Comparison of ENCODE assay signal across 8 cellular contexts in the genomic region with DNA sequence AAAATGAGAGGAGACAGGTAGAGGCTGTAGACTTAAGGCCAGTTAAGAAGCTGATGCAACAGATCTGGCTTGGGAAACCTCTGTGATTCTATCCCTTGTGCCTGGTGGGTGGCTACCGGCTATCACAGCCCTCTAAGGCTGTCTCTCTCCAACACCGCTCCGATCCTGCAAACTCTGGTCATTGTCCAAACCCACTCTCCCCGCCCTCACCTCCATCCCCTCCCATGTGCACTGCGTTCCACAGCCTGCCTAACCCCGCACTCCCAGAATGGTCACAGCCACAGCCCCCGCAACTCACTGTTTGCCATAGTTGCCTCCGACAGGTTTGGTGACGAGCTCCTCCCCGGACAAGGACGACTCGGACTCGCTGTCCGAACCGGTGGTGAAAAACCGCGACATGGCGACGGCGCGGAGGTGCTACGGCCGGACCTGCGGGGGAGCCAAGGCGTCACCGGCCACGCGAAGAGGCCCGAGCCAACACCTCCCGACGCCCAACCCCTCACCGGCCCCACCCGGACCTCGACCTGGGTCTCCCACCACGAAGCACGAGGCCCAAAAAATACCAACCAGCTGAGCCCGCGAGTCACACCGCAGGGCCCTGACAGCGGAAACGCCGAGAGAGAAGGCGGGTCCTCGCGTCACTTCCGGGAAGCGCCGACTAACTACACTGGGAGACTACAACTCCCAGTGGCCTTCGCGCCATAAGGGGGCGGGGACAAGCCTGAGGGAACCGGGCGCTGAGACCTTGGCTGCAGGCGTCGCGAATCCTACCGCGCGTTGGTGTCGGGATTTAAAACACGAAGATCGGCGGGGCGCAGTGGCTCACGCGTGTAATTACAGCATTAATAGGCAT. TPM values are rescaled to one million over a fixed set of nuclear protein-coding genes. Genes with fewer than 3 reads are reported as not detected.
A peak's percentile ranks its signal among the peaks of the same experiment; 100 is the strongest.
DNase-seq lines count a peak whose midpoint lies in the region; ATAC-seq, FAIRE-seq and TF ChIP-seq lines count a peak whose summit lies in the region.
"Not testable (repeated sequence)": the region's sequence is repeated elsewhere in the genome, so short reads cannot be mapped to it uniquely, and the experiment has no call there.

A gene with protein sequence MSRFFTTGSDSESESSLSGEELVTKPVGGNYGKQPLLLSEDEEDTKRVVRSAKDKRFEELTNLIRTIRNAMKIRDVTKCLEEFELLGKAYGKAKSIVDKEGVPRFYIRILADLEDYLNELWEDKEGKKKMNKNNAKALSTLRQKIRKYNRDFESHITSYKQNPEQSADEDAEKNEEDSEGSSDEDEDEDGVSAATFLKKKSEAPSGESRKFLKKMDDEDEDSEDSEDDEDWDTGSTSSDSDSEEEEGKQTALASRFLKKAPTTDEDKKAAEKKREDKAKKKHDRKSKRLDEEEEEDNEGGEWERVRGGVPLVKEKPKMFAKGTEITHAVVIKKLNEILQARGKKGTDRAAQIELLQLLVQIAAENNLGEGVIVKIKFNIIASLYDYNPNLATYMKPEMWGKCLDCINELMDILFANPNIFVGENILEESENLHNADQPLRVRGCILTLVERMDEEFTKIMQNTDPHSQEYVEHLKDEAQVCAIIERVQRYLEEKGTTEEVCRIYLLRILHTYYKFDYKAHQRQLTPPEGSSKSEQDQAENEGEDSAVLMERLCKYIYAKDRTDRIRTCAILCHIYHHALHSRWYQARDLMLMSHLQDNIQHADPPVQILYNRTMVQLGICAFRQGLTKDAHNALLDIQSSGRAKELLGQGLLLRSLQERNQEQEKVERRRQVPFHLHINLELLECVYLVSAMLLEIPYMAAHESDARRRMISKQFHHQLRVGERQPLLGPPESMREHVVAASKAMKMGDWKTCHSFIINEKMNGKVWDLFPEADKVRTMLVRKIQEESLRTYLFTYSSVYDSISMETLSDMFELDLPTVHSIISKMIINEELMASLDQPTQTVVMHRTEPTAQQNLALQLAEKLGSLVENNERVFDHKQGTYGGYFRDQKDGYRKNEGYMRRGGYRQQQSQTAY (minus strand): TSS at position 622 of the 853 bp plus-strand sequence. CDS start 223 bp downstream, at position 399.

- not testable (repeated sequence) for H2AFZ ChIP-seq in PC-3 (ENCODE audit: low read length)

- not testable (repeated sequence) for H3K27ac ChIP-seq in PC-3 (ENCODE audit: low read length)

- POLR2A ChIA-PET in PC-3 (lab: Charles Lee; ENCODE audit: unreplicated experiment): not testable (repeated sequence)

- not testable (repeated sequence) for DNase-seq in PC-3; activated naive CD8-positive, alpha-beta T cell treated with anti-CD3 and anti-CD28 coated beads, Interleukin-2, amount 50 U/mL, for 24 hours; fibroblast of villous mesenchyme (ENCODE audit: low read depth); myocyte (ENCODE audit: low read depth)

- peak within 1 kb of the TSS; percentile 73 for H3K4me3 Mint-ChIP-seq in activated naive CD8-positive, alpha-beta T cell treated with anti-CD3 and anti-CD28 coated beads, Interleukin-2, amount 50 U/mL, for 24 hours

- not testable (repeated sequence) for H3F3A ChIP-seq in PC-3 (ENCODE audit: low read length, unreplicated experiment)

- not testable (repeated sequence) for TF ChIP-seq CTCF in PC-3 (conservative IDR thresholded peaks at IDR 0.05; ENCODE audit: low read depth, low read length); fibroblast of villous mesenchyme (IDR thresholded peaks at IDR 0.05; ENCODE audit: insufficient read depth, low read depth, low read length); subcutaneous adipose tissue (IDR thresholded peaks at IDR 0.05; ENCODE audit: low read depth)

- TSS peak; percentile 44 for BruUV-seq in PC-3 (replicated peaks; lab: Mats Ljungman, UMichigan)

- H3K36me3 ChIP-seq in PC-3 (ENCODE audit: low read depth, low read length): not testable (repeated sequence)

- H3K4me2 ChIP-seq in PC-3 (ENCODE audit: low read length): peak within 1 kb of the TSS; percentile 41; the same call in 1 of the 2 replicates

- H4K20me1 ChIP-seq in PC-3 (ENCODE audit: low read length): not testable (repeated sequence)

- H3K4me1 Mint-ChIP-seq in activated naive CD8-positive, alpha-beta T cell treated with anti-CD3 and anti-CD28 coated beads, Interleukin-2, amount 50 U/mL, for 24 hours: not testable (repeated sequence)

- H3K9ac ChIP-seq in PC-3 (ENCODE audit: low read length): not testable (repeated sequence)

- not testable (repeated sequence) for H3K27me3 ChIP-seq in PC-3 (ENCODE audit: low read length)

- intact Hi-C loops in PC-3 (cut with micrococcal nuclease): not testable (repeated sequence)

- H3K27ac Mint-ChIP-seq in activated naive CD8-positive, alpha-beta T cell treated with anti-CD3 and anti-CD28 coated beads, Interleukin-2, amount 50 U/mL, for 24 hours: not testable (repeated sequence)

- H3K4me3 ChIP-seq in PC-3 (ENCODE audit: low read length) (peak within 1 kb of the TSS; percentile 61), fibroblast of villous mesenchyme (ENCODE audit: low read depth, low read length) (peak within 1 kb of the TSS; percentile 48)

- FAIRE-seq in G401.6 (lab: Jason Lieb, UNC): peak; percentile 90

- not testable (repeated sequence) for H3K9me3 Mint-ChIP-seq in activated naive CD8-positive, alpha-beta T cell treated with anti-CD3 and anti-CD28 coated beads, Interleukin-2, amount 50 U/mL, for 24 hours

- not testable (repeated sequence) for H3K4me1 ChIP-seq in PC-3 (ENCODE audit: insufficient read depth, low read length)

- H3K9me3 ChIP-seq in PC-3 (ENCODE audit: low read length): not testable (repeated sequence)

- not testable (repeated sequence) for H3K36me3 Mint-ChIP-seq in activated naive CD8-positive, alpha-beta T cell treated with anti-CD3 and anti-CD28 coated beads, Interleukin-2, amount 50 U/mL, for 24 hours (ENCODE audit: low read depth)

- not testable (repeated sequence) for H3K79me2 ChIP-seq in PC-3 (ENCODE audit: low read length)

- H3K27me3 Mint-ChIP-seq in activated naive CD8-positive, alpha-beta T cell treated with anti-CD3 and anti-CD28 coated beads, Interleukin-2, amount 50 U/mL, for 24 hours: not testable (repeated sequence)

- CTCF ChIA-PET in PC-3 (lab: Charles Lee): not testable (repeated sequence)

- ATAC-seq in GM21423 (IDR thresholded peaks at IDR 0.05; ENCODE audit: unreplicated experiment): peak; percentile 98
- peak; percentile 93 for ATAC-seq in HG03095 (IDR thresholded peaks at IDR 0.05; ENCODE audit: unreplicated experiment)
- peak; percentile 98 for ATAC-seq in PC-3
- peak; percentile 100 for ATAC-seq in activated naive CD8-positive, alpha-beta T cell treated with anti-CD3 and anti-CD28 coated beads, Interleukin-2, amount 50 U/mL, for 24 hours

- H3K9me2 ChIP-seq in PC-3 (replicated peaks; ENCODE audit: low read length): not testable (repeated sequence)

RNA-seq across cellular contexts. Expression of the gene that starts here (rescaled TPM):
- total RNA-seq in PC-3 (2014; rRNA removed): 47.6 and 80.4 TPM in 2 replicates
- 50.5 and 75.7 TPM in 2 replicates for total RNA-seq in fibroblast of villous mesenchyme
- 51.5 and 63.7 TPM in 2 replicates for total RNA-seq in myocyte
- polyA plus RNA-seq in myocyte (2012): 25.9 TPM
- total RNA-seq in subcutaneous adipose tissue: 100 to 1,000 TPM; 153 to 251 (median 179) TPM
